In the genomic region with DNA sequence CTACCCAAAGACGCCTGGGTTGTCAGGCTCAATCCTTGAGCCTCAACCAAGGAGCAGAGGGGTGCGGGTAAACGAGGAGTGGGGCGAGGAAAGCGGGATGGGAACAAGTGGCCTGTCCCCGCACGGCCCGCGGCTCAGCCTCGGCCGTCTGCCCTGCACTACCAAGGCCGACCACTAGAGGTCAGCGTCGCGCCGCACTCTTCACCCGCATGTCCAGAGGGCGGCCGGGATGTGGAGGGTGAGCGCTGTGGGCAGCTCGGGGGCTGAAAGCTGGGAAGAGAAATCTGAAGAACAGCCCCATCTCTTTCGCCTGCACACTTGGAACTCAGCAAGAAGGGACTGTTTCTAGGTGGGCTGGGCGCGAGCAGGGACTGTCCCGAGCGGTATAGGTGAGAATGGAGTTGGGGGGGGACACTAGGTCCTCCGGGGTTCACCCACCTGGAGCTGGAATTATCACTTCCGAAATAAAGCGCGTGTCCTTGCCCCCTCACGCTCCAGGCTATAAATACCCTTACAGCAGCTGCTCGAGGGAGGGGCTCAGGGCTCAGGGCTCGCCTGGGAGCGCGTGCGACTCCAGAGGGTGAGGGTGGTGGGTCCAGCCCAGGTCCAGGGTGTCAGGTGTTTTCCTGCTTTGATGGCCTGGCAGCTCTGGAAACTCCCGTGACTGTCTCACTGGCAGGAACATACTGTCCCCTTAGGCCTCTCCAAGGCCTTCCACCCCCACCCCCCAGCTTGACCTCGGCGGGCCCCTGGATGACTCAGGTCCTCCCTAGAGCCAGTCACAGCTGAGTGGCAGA, we compare ENCODE assay signal across 8 cellular contexts. TPM values are rescaled to one million over a fixed set of nuclear protein-coding genes. Genes with fewer than 3 reads are reported as not detected.
DNase-seq lines count a peak whose midpoint lies in the region; ATAC-seq lines count a peak whose summit lies in the region.

No MANE protein-coding gene starts in this region.

- peak overlapping the region; percentile 92 for H3K4me3 Mint-ChIP-seq in activated naive CD4-positive, alpha-beta T cell treated with anti-CD3 and anti-CD28 coated beads, Interleukin-2, amount 10 ng/mL, durations not matched to agents 7 days and 5 days

- no peak overlapping the region for H3K27ac ChIP-seq in SJCRH30
- H3K27ac ChIP-seq in substantia nigra (ENCODE audit: low read depth, low read length, poor library complexity, severe bottlenecking) = peak overlapping the region; percentile 77

- peak overlapping the region; percentile 75 for H3K27ac Mint-ChIP-seq in activated naive CD4-positive, alpha-beta T cell treated with anti-CD3 and anti-CD28 coated beads, Interleukin-2, amount 10 ng/mL, durations not matched to agents 7 days and 5 days

- CTCF ChIA-PET in activated naive CD4-positive, alpha-beta T cell treated with anti-CD3 and anti-CD28 coated beads, Interleukin-2, amount 10 ng/mL, durations not matched to agents 7 days and 5 days (lab: Charles Lee) = interaction anchor here (0.8 to 3.0 kb wide), 20 partner anchors 9 to 381 kb away, joined by 3 to 17 read pairs (median 4); partner anchors contain the start of gene CEP85

- H3K27me3 ChIP-seq in SJCRH30 = 0 out of 2 replicates have a peak, but pooled peaks cover 1% of the 10 kb centered on the region

- peak overlapping the region; percentile 59 for H3K4me3 ChIP-seq in SJCRH30

- H3K27me3 Mint-ChIP-seq in activated naive CD4-positive, alpha-beta T cell treated with anti-CD3 and anti-CD28 coated beads, Interleukin-2, amount 10 ng/mL, durations not matched to agents 7 days and 5 days = peaks cover 83% of the 10 kb centered on the region

- DNase-seq in DMS153 treated with DMSO at 0.1 percent for 48 hours (lab: John Stamatoyannopoulos, UW; ENCODE audit: unreplicated experiment) = peak; percentile 57
- DNase-seq in HUDEP-2 (lab: John Stamatoyannopoulos, UW; ENCODE audit: unreplicated experiment in 76 of 76) = peak in 65 of 76 experiments; percentile 7 to 90 (median 63)
- DNase-seq in SJCRH30 = peak; percentile 87 to 89
- peak; percentile 82 for DNase-seq in activated naive CD4-positive, alpha-beta T cell treated with anti-CD3 and anti-CD28 coated beads, Interleukin-2, amount 10 ng/mL, durations not matched to agents 7 days and 5 days
- peak; percentile 88 for DNase-seq in germinal center (ENCODE audit: low spot score)
- peak in 50 of 56 donors; percentile 18 to 87 (median 64) for DNase-seq in nucleus accumbens (lab: John Stamatoyannopoulos, UW)
- DNase-seq in substantia nigra (lab: John Stamatoyannopoulos, UW) = peak in 46 of 49 donors; percentile 23 to 86 (median 73)

- H3K9me3 Mint-ChIP-seq in activated naive CD4-positive, alpha-beta T cell treated with anti-CD3 and anti-CD28 coated beads, Interleukin-2, amount 10 ng/mL, durations not matched to agents 7 days and 5 days = no peaks in the 10 kb centered on the region

- H3K36me3 Mint-ChIP-seq in activated naive CD4-positive, alpha-beta T cell treated with anti-CD3 and anti-CD28 coated beads, Interleukin-2, amount 10 ng/mL, durations not matched to agents 7 days and 5 days = no peaks in the 10 kb centered on the region

- ATAC-seq in GM21390 (IDR thresholded peaks at IDR 0.05; ENCODE audit: unreplicated experiment) = peak; percentile 64

- 0 out of 2 replicates have a peak, but pooled peaks cover 2% of the 10 kb centered on the region for H3K36me3 ChIP-seq in SJCRH30

- peaks cover 8% of the 10 kb centered on the region for H3K4me1 ChIP-seq in SJCRH30

- peaks cover 15% of the 10 kb centered on the region for H3K4me1 Mint-ChIP-seq in activated naive CD4-positive, alpha-beta T cell treated with anti-CD3 and anti-CD28 coated beads, Interleukin-2, amount 10 ng/mL, durations not matched to agents 7 days and 5 days

- H3K9me3 ChIP-seq in SJCRH30 (replicated peaks) = no peaks in the 10 kb centered on the region

RNA-seq across cellular contexts. Expression of gene SLC30A2, which starts 9.8 kb away (rescaled TPM):
- 0.08 and 0.26 TPM in 2 replicates for total RNA-seq in SJCRH30 (2014; rRNA removed; shearing (Covaris generic))

RNA-seq across cellular contexts. Expression of gene EXTL1, which starts 14.6 kb away (rescaled TPM):
- 32.7 and 38.7 TPM in 2 replicates for total RNA-seq in SJCRH30 (2014; rRNA removed; shearing (Covaris generic))

RNA-seq across cellular contexts. Expression of gene TRIM63, which starts 31.3 kb away (rescaled TPM):
- total RNA-seq in SJCRH30 (2014; rRNA removed; shearing (Covaris generic)) = not detected in 2 replicates

RNA-seq across cellular contexts. Expression of gene PAFAH2, which starts 38.3 kb away (rescaled TPM):
- total RNA-seq in SJCRH30 (2014; rRNA removed; shearing (Covaris generic)) = 3.8 and 4.0 TPM in 2 replicates
